Comparison of ENCODE assay signal across 1 cellular context in the genomic region with DNA sequence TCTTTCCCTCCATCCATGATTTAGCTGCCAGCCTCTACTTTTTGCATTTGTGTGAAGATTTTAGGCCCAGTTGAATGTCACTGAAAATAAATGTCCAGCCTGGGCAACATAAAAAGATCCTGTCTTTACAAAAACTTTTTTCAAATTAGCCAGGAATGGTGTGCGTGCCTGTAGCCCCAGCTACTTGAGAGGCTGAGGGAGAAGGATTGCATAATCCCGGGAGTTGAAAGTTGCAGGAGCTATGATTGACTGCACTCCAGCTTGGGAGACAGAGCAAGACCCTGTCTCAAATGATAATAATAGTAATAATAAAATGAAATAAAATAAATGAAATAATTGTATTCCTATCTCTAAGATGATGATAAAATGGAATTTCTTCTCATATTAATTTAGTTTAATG.
TF ChIP-seq lines count a peak whose summit lies in the region.

No MANE protein-coding gene starts in this region.

TF ChIP-seq in HEK293T, 16 proteins besides CTCF, POLR2A, EP300 and RAD21 (continued from another document):
- no peak for TF ChIP-seq LEF1 (IDR thresholded peaks at IDR 0.05; ENCODE audit: borderline replicate concordance)
